In the genomic region with DNA sequence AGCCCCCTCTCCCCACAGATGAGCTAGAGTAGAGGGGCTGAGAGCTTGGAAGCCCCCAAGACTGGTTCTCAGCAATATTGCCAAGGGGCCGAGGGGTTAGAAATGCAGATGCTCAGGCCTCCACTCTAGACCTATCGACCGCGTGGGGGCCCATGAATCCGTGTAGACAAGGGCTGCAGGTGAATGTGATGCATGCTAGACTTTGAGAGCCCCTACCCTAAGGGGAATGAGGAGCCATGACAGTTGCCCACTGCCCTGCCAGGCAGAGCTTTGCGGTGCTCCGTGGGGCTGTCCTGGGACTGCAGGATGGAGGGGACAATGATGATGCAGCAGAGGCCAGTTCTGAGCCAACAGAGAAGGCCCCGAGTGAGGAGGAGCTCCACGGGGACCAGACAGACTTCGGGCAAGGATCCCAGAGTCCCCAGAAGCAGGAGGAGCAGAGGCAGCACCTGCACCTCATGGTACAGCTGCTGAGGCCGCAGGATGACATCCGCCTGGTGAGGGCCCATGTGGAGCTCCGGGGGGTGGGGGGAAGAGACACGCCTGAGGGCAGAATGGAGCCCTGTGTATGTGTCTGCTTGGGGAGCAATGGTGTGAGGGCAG, we compare ENCODE assay signal across 8 cellular contexts. TPM values are rescaled to one million over a fixed set of nuclear protein-coding genes. Genes with fewer than 3 reads are reported as not detected.
A peak's percentile ranks its signal among the peaks of the same experiment; 100 is the strongest.
DNase-seq lines count a peak whose midpoint lies in the region; ATAC-seq and TF ChIP-seq lines count a peak whose summit lies in the region.

No MANE protein-coding gene starts in this region.

- H3K4me3 ChIP-seq in astrocyte of the spinal cord (ENCODE audit: low read depth, low read length) (peak overlapping the region; percentile 53), left lung (peak overlapping the region; percentile 84 to 92)

- H3K27me3 ChIP-seq in left lung, result no peaks in the 10 kb centered on the region

- peak overlapping the region; percentile 69 for H3K4me3 Mint-ChIP-seq in activated CD8-positive, alpha-beta memory T cell treated with anti-CD3 and anti-CD28 coated beads, Interleukin-2, amount 10 ng/mL, durations not matched to agents 7 days and 5 days

- no peak for DNase-seq in activated CD8-positive, alpha-beta memory T cell treated with anti-CD3 and anti-CD28 coated beads, Interleukin-2, amount 10 ng/mL, durations not matched to agents 7 days and 5 days
- no peak for DNase-seq in activated CD8-positive, alpha-beta memory T cell treated with anti-CD3 and anti-CD28 coated beads, Interleukin-2, amount 50 U/mL, for 48 hours
- DNase-seq in astrocyte of the spinal cord (ENCODE audit: low read depth, low spot score), result no peak
- DNase-seq in left lung, result peak in 1 of 2 donors; percentile 51
- peak in 1 of 49 donors; percentile 39 for DNase-seq in substantia nigra (lab: John Stamatoyannopoulos, UW)
- DNase-seq in NCI-H510A (lab: John Stamatoyannopoulos, UW), result no peak
- DNase-seq in stimulated activated CD8-positive, alpha-beta memory T cell treated with anti-CD3 and anti-CD28 coated beads, Interleukin-4, amount 100 ng/mL, for 48 hours, result no peak

- H3K27ac ChIP-seq in left lung, result no peak overlapping the region
- peak overlapping the region; percentile 84 for H3K27ac ChIP-seq in substantia nigra (ENCODE audit: low read depth, low read length, poor library complexity, severe bottlenecking)

- H3K9me3 ChIP-seq in left lung, result no peaks in the 10 kb centered on the region

- H3K9me3 Mint-ChIP-seq in activated CD8-positive, alpha-beta memory T cell treated with anti-CD3 and anti-CD28 coated beads, Interleukin-2, amount 10 ng/mL, durations not matched to agents 7 days and 5 days (ENCODE audit: low read depth), result no peaks in the 10 kb centered on the region

- intact Hi-C loops in left lung (cut with DNase I), result no loop called here

- peaks cover under 1 to 56% of the 10 kb centered on the region in 2 donors for H3K36me3 ChIP-seq in left lung

- no peak for TF ChIP-seq CTCF in astrocyte of the spinal cord (IDR thresholded peaks at IDR 0.05; ENCODE audit: low read depth, low read length)
- no peak for TF ChIP-seq CTCF in left lung (IDR thresholded peaks at IDR 0.05)

- H3K4me1 Mint-ChIP-seq in activated CD8-positive, alpha-beta memory T cell treated with anti-CD3 and anti-CD28 coated beads, Interleukin-2, amount 10 ng/mL, durations not matched to agents 7 days and 5 days, result peaks cover 11% of the 10 kb centered on the region

- CTCF ChIA-PET in activated CD8-positive, alpha-beta memory T cell treated with anti-CD3 and anti-CD28 coated beads, Interleukin-2, amount 10 ng/mL, durations not matched to agents 7 days and 5 days (lab: Charles Lee), result interaction anchor here (0.8 to 4.4 kb wide), 4 partner anchors 11 to 78 kb away, joined by 3 to 29 read pairs (median 4); no protein-coding TSS in a partner anchor

- H3K27me3 Mint-ChIP-seq in activated CD8-positive, alpha-beta memory T cell treated with anti-CD3 and anti-CD28 coated beads, Interleukin-2, amount 10 ng/mL, durations not matched to agents 7 days and 5 days, result no peaks in the 10 kb centered on the region

- in situ Hi-C loops in astrocyte of the spinal cord (cut with HindIII; ENCODE audit: low sequenced_read_pairs), result no loop called here

- H3K4me1 ChIP-seq in left lung, result peaks cover 13 to 44% of the 10 kb centered on the region in 2 donors

- peaks cover 8% of the 10 kb centered on the region for H3K36me3 Mint-ChIP-seq in activated CD8-positive, alpha-beta memory T cell treated with anti-CD3 and anti-CD28 coated beads, Interleukin-2, amount 10 ng/mL, durations not matched to agents 7 days and 5 days

- ATAC-seq in activated CD8-positive, alpha-beta memory T cell treated with anti-CD3 and anti-CD28 coated beads, Interleukin-2, amount 10 ng/mL, durations not matched to agents 7 days and 5 days, result no peak
- no peak for ATAC-seq in left lung
- no peak for ATAC-seq in HG03432 (IDR thresholded peaks at IDR 0.05; ENCODE audit: unreplicated experiment)

- no peak overlapping the region for H3K27ac Mint-ChIP-seq in activated CD8-positive, alpha-beta memory T cell treated with anti-CD3 and anti-CD28 coated beads, Interleukin-2, amount 10 ng/mL, durations not matched to agents 7 days and 5 days

RNA-seq across cellular contexts. Expression of a gene that starts 1.3 kb away (rescaled TPM):
- 10 to 100 TPM; 10.7 to 26.4 TPM for total RNA-seq in activated CD8-positive, alpha-beta memory T cell treated with anti-CD3 and anti-CD28 coated beads, Interleukin-2, amount 10 ng/mL, durations not matched to agents 7 days and 5 days
- total RNA-seq in left lung, result 10 to 100 TPM; 28.7 to 44.9 TPM

RNA-seq across cellular contexts. Expression of a gene that starts 15.5 kb away (rescaled TPM):
- total RNA-seq in activated CD8-positive, alpha-beta memory T cell treated with anti-CD3 and anti-CD28 coated beads, Interleukin-2, amount 10 ng/mL, durations not matched to agents 7 days and 5 days, result 100 to 1,000 TPM; 148 to 172 TPM
- total RNA-seq in left lung, result 10 to 100 TPM; 48.0 to 81.2 TPM

RNA-seq across cellular contexts. Expression of a gene that starts 38.3 kb away (rescaled TPM):
- 100 to 1,000 TPM; 366 to 402 TPM for total RNA-seq in activated CD8-positive, alpha-beta memory T cell treated with anti-CD3 and anti-CD28 coated beads, Interleukin-2, amount 10 ng/mL, durations not matched to agents 7 days and 5 days
- 100 to 1,000 TPM in 1 of 2 donors, 10 to 100 TPM in 1; 55.2 to 118 TPM for total RNA-seq in left lung

RNA-seq across cellular contexts. Expression of a gene that starts 48.7 kb away (rescaled TPM):
- 10 to 100 TPM; 36.5 to 49.6 TPM for total RNA-seq in activated CD8-positive, alpha-beta memory T cell treated with anti-CD3 and anti-CD28 coated beads, Interleukin-2, amount 10 ng/mL, durations not matched to agents 7 days and 5 days
- 10 to 100 TPM; 67.7 to 77.3 TPM for total RNA-seq in left lung
